27 cellular contexts compared by ENCODE assay signal in genomic region chr10:64397125-64397524, GRCh38.
"Had no signal": no experiment of that assay in that cellular context is flagged by ENCODE, and none has a peak within 500 bp of the region (broad histone marks: within the 10 kb centered on the region; RNA-seq: fewer than 3 reads in every experiment).

No MANE protein-coding gene starts in this region.

- H3K9me3 Mint-ChIP-seq: activated CD4-positive, alpha-beta memory T cell treated with anti-CD3 and anti-CD28 coated beads, Interleukin-2, amount 10 ng/mL, durations not matched to agents 7 days and 5 days; activated T-helper 17 cell treated with anti-CD3 and anti-CD28 coated beads, Interleukin-2, amount 50 U/mL, for 72 hours had no signal

- H3K36me3 ChIP-seq: brain microvascular endothelial cell, cardiac muscle cell had no signal

- H3K36me3 Mint-ChIP-seq: activated naive CD8-positive, alpha-beta T cell; T-cell had no signal

- H3K27ac Mint-ChIP-seq: activated CD4-positive, alpha-beta memory T cell treated with anti-CD3 and anti-CD28 coated beads, Interleukin-2, amount 10 ng/mL, durations not matched to agents 7 days and 5 days; activated naive CD4-positive, alpha-beta T cell treated with anti-CD3 and anti-CD28 coated beads for 36 hours; activated naive CD8-positive, alpha-beta T cell; activated T-helper 17 cell treated with anti-CD3 and anti-CD28 coated beads, Interleukin-2, amount 50 U/mL, for 72 hours; T-cell had no signal

- H3K27me3 Mint-ChIP-seq: activated CD4-positive, alpha-beta memory T cell treated with anti-CD3 and anti-CD28 coated beads, Interleukin-2, amount 10 ng/mL, durations not matched to agents 7 days and 5 days; activated naive CD8-positive, alpha-beta T cell; activated T-helper 17 cell treated with anti-CD3 and anti-CD28 coated beads, Interleukin-2, amount 50 U/mL, for 72 hours; T-cell had no signal

- DNase-seq: activated CD4-positive, alpha-beta memory T cell treated with anti-CD3 and anti-CD28 coated beads, Interleukin-2, amount 10 ng/mL, durations not matched to agents 7 days and 5 days; activated CD4-positive, alpha-beta T cell treated with anti-CD3 and anti-CD28 coated beads, Interleukin-2, amount 50 U/mL, for 1 hour; activated CD4-positive, CD25-positive, alpha-beta regulatory T cell; activated gamma-delta T cell; activated naive CD4-positive, alpha-beta T cell treated with anti-CD3 and anti-CD28 coated beads for 36 hours; activated T-cell treated with anti-CD3 and anti-CD28 coated beads for 4 hours; activated T-cell treated with anti-CD3 and anti-CD28 coated beads, Interleukin-2, amount 50 U/mL, for 48 hours; amygdala; brain microvascular endothelial cell; Kasumi-1; NCI-H1048; NCI-H1930; NCI-H2171 treated with DMSO at 0.1 percent for 48 hours; NCI-H345; NCI-H510A; NCI-H69; NK-92 treated with Interleukin-12 subunit alpha and Interleukin-12 subunit beta, amount 100 ng/mL, for 24 hours; OCI-M1; RPMI8226; T-cell had no signal

- H3K27me3 ChIP-seq: brain microvascular endothelial cell, cardiac muscle cell had no signal

- H3K4me3 Mint-ChIP-seq: activated CD4-positive, alpha-beta memory T cell treated with anti-CD3 and anti-CD28 coated beads, Interleukin-2, amount 10 ng/mL, durations not matched to agents 7 days and 5 days; activated naive CD4-positive, alpha-beta T cell treated with anti-CD3 and anti-CD28 coated beads for 36 hours; activated naive CD8-positive, alpha-beta T cell; activated T-helper 17 cell treated with anti-CD3 and anti-CD28 coated beads, Interleukin-2, amount 50 U/mL, for 72 hours; T-cell had no signal

- H3K4me1 Mint-ChIP-seq: activated CD4-positive, alpha-beta memory T cell treated with anti-CD3 and anti-CD28 coated beads, Interleukin-2, amount 10 ng/mL, durations not matched to agents 7 days and 5 days; activated T-helper 17 cell treated with anti-CD3 and anti-CD28 coated beads, Interleukin-2, amount 50 U/mL, for 72 hours; T-cell had no signal

- H3K27ac ChIP-seq: brain microvascular endothelial cell, cardiac muscle cell, SK-N-MC, VCaP had no signal

- ATAC-seq: activated T-helper 17 cell treated with anti-CD3 and anti-CD28 coated beads, Interleukin-2, amount 50 U/mL, for 72 hours; Panc1; Right ventricle myocardium inferior; T-cell had no signal

- H3K4me3 ChIP-seq: cardiac muscle cell, SK-N-MC had no signal
